Comparison of ENCODE assay signal across 8 cellular contexts in genomic region chr17:73091770-73092517, GRCh38. TPM values are rescaled to one million over a fixed set of nuclear protein-coding genes. Genes with fewer than 3 reads are reported as not detected.
DNase-seq lines count a peak whose midpoint lies in the region; ATAC-seq and TF ChIP-seq lines count a peak whose summit lies in the region.

No MANE protein-coding gene starts in this region.

- H3K79me1 ChIP-seq in mesenchymal stem cell (replicated peaks; ENCODE audit: low read length, poor library complexity, severe bottlenecking) = peaks cover 17% of the 10 kb centered on the region

- 25% methylated on average over 18 of the region's 20 CpGs for WGBS in mesenchymal stem cell
- 6 to 16% methylated on average over 5 to 20 of the region's 20 CpGs for WGBS in transverse colon (ENCODE audit: low coverage in 1 of 2), 2 donors

- peak overlapping the region; percentile 55 for H4K91ac ChIP-seq in mesenchymal stem cell (ENCODE audit: low read length)

- peak overlapping the region; percentile 21 for H2AFZ ChIP-seq in mesenchymal stem cell (ENCODE audit: low read depth, low read length)

- H3K18ac ChIP-seq in mesenchymal stem cell (ENCODE audit: low read depth in 1 of 2, low read length in 2 of 2) = peak overlapping the region; percentile 52 to 55

- H3K4me3 ChIP-seq in SJSA1 (peak overlapping the region; percentile 42), mesenchymal stem cell (ENCODE audit: insufficient read depth in 1 of 2, low read depth in 1 of 2, low read length in 2 of 2) (peak overlapping the region; percentile 72 to 86), transverse colon (peak overlapping the region; percentile 54 to 72 (median 63))

- peak overlapping the region; percentile 93 for H4K8ac ChIP-seq in mesenchymal stem cell (ENCODE audit: low read length)

- peak; percentile 20 for ATAC-seq in HG03342 (IDR thresholded peaks at IDR 0.05; ENCODE audit: unreplicated experiment)
- no peak for ATAC-seq in effector memory CD8-positive, alpha-beta T cell (replicated peaks)

- peak overlapping the region; percentile 94 to 96 for H3K27ac Mint-ChIP-seq in effector memory CD8-positive, alpha-beta T cell

- peak overlapping the region; percentile 81 for H3K4me2 ChIP-seq in mesenchymal stem cell (ENCODE audit: low read length, poor library complexity, severe bottlenecking)

- peak overlapping the region; percentile 29; the same call in 1 of the 2 replicates for H3K27ac ChIP-seq in 22Rv1
- H3K27ac ChIP-seq in SJSA1 = no peak overlapping the region
- H3K27ac ChIP-seq in mesenchymal stem cell (ENCODE audit: low read length, poor library complexity, severe bottlenecking) = no peak overlapping the region
- H3K27ac ChIP-seq in transverse colon = peak overlapping the region; percentile 64 to 83 (median 72)

- H3K4me3 Mint-ChIP-seq in effector memory CD8-positive, alpha-beta T cell = peak overlapping the region; percentile 95 to 100

- no peak overlapping the region for H2BK5ac ChIP-seq in mesenchymal stem cell (ENCODE audit: low read depth, low read length, poor library complexity, severe bottlenecking)

- no peak overlapping the region for H2AK5ac ChIP-seq in mesenchymal stem cell (ENCODE audit: low read length, severe bottlenecking)

- peaks cover 10% of the 10 kb centered on the region for H3K36me3 Mint-ChIP-seq in effector memory CD8-positive, alpha-beta T cell (ENCODE audit: insufficient read depth)

- TF ChIP-seq POLR2A in transverse colon (IDR thresholded peaks at IDR 0.05) = no peak

- peak overlapping the region in 1 of 2 experiments; percentile 21 for H3K4ac ChIP-seq in mesenchymal stem cell (ENCODE audit: low read depth in 1 of 2, low read length in 2 of 2)

- TF ChIP-seq CTCF in 22Rv1 (IDR thresholded peaks at IDR 0.05) (no peak), transverse colon (IDR thresholded peaks at IDR 0.05) (no peak)

- no peak overlapping the region for H2BK12ac ChIP-seq in mesenchymal stem cell (ENCODE audit: low read length in 2 of 2)

- intact Hi-C loops in transverse colon (cut with DNase I; ENCODE audit: low total_unique reads) = no loop called here

- H3K14ac ChIP-seq in mesenchymal stem cell (ENCODE audit: low read length in 2 of 2) = no peak overlapping the region

- H3K9me3 Mint-ChIP-seq in effector memory CD8-positive, alpha-beta T cell = no peaks in the 10 kb centered on the region

- DNase-seq in EL (peak; percentile 57), SJSA1 (ENCODE audit: low read depth in 1 of 2, low spot score in 2 of 2) (peak in 1 of 2 experiments; percentile 16), mesenchymal stem cell (peak; percentile 38), transverse colon (peak; percentile 35), NCI-H1694 (lab: John Stamatoyannopoulos, UW) (no peak)
- DNase-seq in effector memory CD8-positive, alpha-beta T cell = no peak

- H2BK120ac ChIP-seq in mesenchymal stem cell (ENCODE audit: low read depth, low read length) = no peak overlapping the region

- H3K27me3 Mint-ChIP-seq in effector memory CD8-positive, alpha-beta T cell = peaks cover 7 to 19% of the 10 kb centered on the region in 2 donors

- no peaks in the 10 kb centered on the region for H3K9me3 ChIP-seq in SJSA1 (replicated peaks)
- no peaks in the 10 kb centered on the region for H3K9me3 ChIP-seq in mesenchymal stem cell (ENCODE audit: control insufficient read depth, low read length)
- H3K9me3 ChIP-seq in transverse colon = no peaks in the 10 kb centered on the region

- no peak overlapping the region for H3K23ac ChIP-seq in mesenchymal stem cell (ENCODE audit: low read length in 2 of 2)

- H3K4me1 ChIP-seq in SJSA1 (replicated peaks) = peaks cover 7% of the 10 kb centered on the region
- peaks cover 6% of the 10 kb centered on the region for H3K4me1 ChIP-seq in mesenchymal stem cell (ENCODE audit: control insufficient read depth, insufficient read depth, low read depth, low read length)
- H3K4me1 ChIP-seq in transverse colon = peaks cover 4 to 31% (median 17%) of the 10 kb centered on the region in 4 donors

- peak overlapping the region; percentile 89 for H2BK15ac ChIP-seq in mesenchymal stem cell (ENCODE audit: low read depth, poor library complexity, severe bottlenecking)

- H3K36me3 ChIP-seq in SJSA1 (no peaks in the 10 kb centered on the region), mesenchymal stem cell (ENCODE audit: control insufficient read depth in 1 of 2, insufficient read depth in 2 of 2, low read depth in 1 of 2, low read length in 2 of 2) (peaks cover 9 to 13% of the 10 kb centered on the region in 2 experiments), transverse colon (no peaks in the 10 kb centered on the region)

- peaks cover 33 to 37% of the 10 kb centered on the region in 2 donors for H3K4me1 Mint-ChIP-seq in effector memory CD8-positive, alpha-beta T cell (ENCODE audit: low read depth in 2 of 2)

- no peaks in the 10 kb centered on the region for H3K27me3 ChIP-seq in SJSA1 (replicated peaks)
- H3K27me3 ChIP-seq in mesenchymal stem cell (ENCODE audit: control insufficient read depth in 1 of 2, insufficient read depth in 1 of 2, low read length in 2 of 2) = peaks cover 4 to 8% of the 10 kb centered on the region in 2 experiments
- H3K27me3 ChIP-seq in transverse colon = peaks cover 4% of the 10 kb centered on the region

- in situ Hi-C loops in transverse colon (cut with MboI; ENCODE audit: low pct_ligation_motif_present in 1 of 4, low pct_unique_long_range_greater_than_20kb in 1 of 4, low sequenced_read_pairs in 3 of 4) = no loop called here

- peak overlapping the region; percentile 86 for H3K9ac ChIP-seq in mesenchymal stem cell (ENCODE audit: low read length)

- TF ChIP-seq EP300 in transverse colon (IDR thresholded peaks at IDR 0.05; ENCODE audit: low read depth) = no peak

RNA-seq across cellular contexts. Expression of gene SLC39A11, which starts 0.5 kb away (rescaled TPM):
- total RNA-seq in SJSA1 (2014; rRNA removed; shearing (Covaris generic)) = 15.8 and 39.9 TPM in 2 replicates
- polyA plus RNA-seq in mesenchymal stem cell (2013, experiment 1 of 2) = 13.4 TPM
- polyA plus RNA-seq in mesenchymal stem cell (2013, experiment 2 of 2) = 12.8 TPM
- 10 to 100 TPM; 20.7 to 49.7 (median 33.3) TPM for total RNA-seq in transverse colon

Comparison
In these comparisons a context has a peak if more than half of its experiments do, and no peak if none do; other contexts are left out.
1. H3K27ac ChIP-seq: peak in 22Rv1 (single experiment) and transverse colon (4 of 4); none in SJSA1 (single experiment) and mesenchymal stem cell (single experiment).
2. DNase-seq: peak in EL (single experiment), mesenchymal stem cell (single experiment) and transverse colon (single experiment); none in effector memory CD8-positive, alpha-beta T cell (0 of 3) and NCI-H1694 (single experiment).
3. Peak in every context shown above with its lines, with median percentiles within 50 percentile points of each other: H3K4me3 ChIP-seq.